In genomic region chr6:33289784-33290315, GRCh38 we compare ENCODE assay signal across 8 cellular contexts. TPM values are rescaled to one million over a fixed set of nuclear protein-coding genes. Genes with fewer than 3 reads are reported as not detected.
A peak's percentile ranks its signal among the peaks of the same experiment; 100 is the strongest.
DNase-seq lines count a peak whose midpoint lies in the region; ATAC-seq and TF ChIP-seq lines count a peak whose summit lies in the region.

No MANE protein-coding gene starts in this region.

- DNase-seq in CD8-positive, alpha-beta T cell, result no peak
- DNase-seq in activated naive CD8-positive, alpha-beta T cell treated with anti-CD3 and anti-CD28 coated beads, Interleukin-2, amount 10 ng/mL, durations not matched to agents 7 days and 5 days, result no peak
- DNase-seq in left colon, result no peak
- DNase-seq in transverse colon, result no peak
- no peak for DNase-seq in GDM1 (lab: John Stamatoyannopoulos, UW)
- DNase-seq in KBM-7, result no peak

- peak overlapping the region; percentile 59 for H3K27ac ChIP-seq in CD8-positive, alpha-beta T cell (ENCODE audit: low read depth, low read length)
- H3K27ac ChIP-seq in transverse colon, result peak overlapping the region; percentile 80 to 89 (median 86)

- no peaks in the 10 kb centered on the region for H3K9me3 ChIP-seq in CD8-positive, alpha-beta T cell (ENCODE audit: low read length)
- no peaks in the 10 kb centered on the region for H3K9me3 ChIP-seq in transverse colon

- H3K4me3 ChIP-seq in CD8-positive, alpha-beta T cell (ENCODE audit: low read depth, low read length), result peak overlapping the region; percentile 98
- H3K4me3 ChIP-seq in transverse colon, result peak overlapping the region; percentile 69 to 93 (median 79)

- no peaks in the 10 kb centered on the region for H3K9me3 Mint-ChIP-seq in CD8-positive, alpha-beta T cell
- H3K9me3 Mint-ChIP-seq in activated naive CD8-positive, alpha-beta T cell treated with anti-CD3 and anti-CD28 coated beads, Interleukin-2, amount 10 ng/mL, durations not matched to agents 7 days and 5 days, result no peaks in the 10 kb centered on the region

- 0 to 4% methylated on average over 4 to 13 of the region's 14 CpGs for WGBS in transverse colon (ENCODE audit: low coverage in 1 of 2), 2 donors

- no peak for TF ChIP-seq CTCF in CD8-positive, alpha-beta T cell (IDR thresholded peaks at IDR 0.05)
- TF ChIP-seq CTCF in transverse colon (IDR thresholded peaks at IDR 0.05), result no peak

- in situ Hi-C loops in transverse colon (cut with MboI; ENCODE audit: low pct_ligation_motif_present in 1 of 4, low pct_unique_long_range_greater_than_20kb in 1 of 4, low sequenced_read_pairs in 3 of 4), result no loop called here
- in situ Hi-C loops in KBM-7 (cut with MboI; ENCODE audit: low pct_unique_long_range_greater_than_20kb, low sequenced_read_pairs), result no loop called here

- POLR2A ChIA-PET in CD8-positive, alpha-beta T cell (lab: Charles Lee), result interaction anchor here (0.6 to 4.1 kb wide), 18 partner anchors 8 to 164 kb away, joined by 3 to 48 read pairs (median 5); partner anchors contain the start of genes B3GALT4, CUTA, RGL2 and RING1
- POLR2A ChIA-PET in activated naive CD8-positive, alpha-beta T cell treated with anti-CD3 and anti-CD28 coated beads, Interleukin-2, amount 10 ng/mL, durations not matched to agents 7 days and 5 days (lab: Charles Lee), result interaction anchor here (0.6 to 7.3 kb wide), 15 partner anchors 8 to 435 kb away, joined by 3 to 107 read pairs (median 6); partner anchors contain the start of genes B3GALT4, RGL2, RPS18 and TAPBP

- H3K36me3 ChIP-seq in CD8-positive, alpha-beta T cell (ENCODE audit: insufficient read depth, low read length), result peaks cover 26% of the 10 kb centered on the region
- peaks cover 0 to 8% (median 0%) of the 10 kb centered on the region in 4 donors for H3K36me3 ChIP-seq in transverse colon

- peaks cover 41% of the 10 kb centered on the region for H3K4me1 Mint-ChIP-seq in CD8-positive, alpha-beta T cell (ENCODE audit: low read depth)
- peaks cover 31% of the 10 kb centered on the region for H3K4me1 Mint-ChIP-seq in activated naive CD8-positive, alpha-beta T cell treated with anti-CD3 and anti-CD28 coated beads, Interleukin-2, amount 10 ng/mL, durations not matched to agents 7 days and 5 days

- H3K4me1 ChIP-seq in CD8-positive, alpha-beta T cell (ENCODE audit: insufficient read depth, low read length), result peaks cover 25% of the 10 kb centered on the region
- peaks cover 6 to 21% (median 20%) of the 10 kb centered on the region in 4 donors for H3K4me1 ChIP-seq in transverse colon

- intact Hi-C loops in CD8-positive, alpha-beta T cell (cut with DNase I, micrococcal nuclease), result loop anchor here (1.0 kb wide), 10 partner anchors 9 to 281 kb away; partner anchors contain the start of genes B3GALT4 (in 2 of the 2), VPS52 (in 2 of the 2), RXRB (in 1 of the 2) and SLC39A7 (in 1 of the 2)
- intact Hi-C loops in left colon (cut with DNase I, micrococcal nuclease), result no loop called here
- intact Hi-C loops in transverse colon (cut with DNase I; ENCODE audit: low total_unique reads), result no loop called here

- TF ChIP-seq POLR2A in transverse colon (IDR thresholded peaks at IDR 0.05), result no peak

- no peaks in the 10 kb centered on the region for H3K27me3 Mint-ChIP-seq in CD8-positive, alpha-beta T cell (ENCODE audit: low read depth)
- no peaks in the 10 kb centered on the region for H3K27me3 Mint-ChIP-seq in activated naive CD8-positive, alpha-beta T cell treated with anti-CD3 and anti-CD28 coated beads, Interleukin-2, amount 10 ng/mL, durations not matched to agents 7 days and 5 days

- peak overlapping the region; percentile 88 for H3K27ac Mint-ChIP-seq in CD8-positive, alpha-beta T cell
- H3K27ac Mint-ChIP-seq in activated naive CD8-positive, alpha-beta T cell treated with anti-CD3 and anti-CD28 coated beads, Interleukin-2, amount 10 ng/mL, durations not matched to agents 7 days and 5 days, result peak overlapping the region; percentile 90

- H3K27me3 ChIP-seq in CD8-positive, alpha-beta T cell (ENCODE audit: insufficient read depth, low read length), result no peaks in the 10 kb centered on the region
- no peaks in the 10 kb centered on the region for H3K27me3 ChIP-seq in transverse colon

- H3K4me3 Mint-ChIP-seq in CD8-positive, alpha-beta T cell, result peak overlapping the region; percentile 99
- peak overlapping the region; percentile 96 for H3K4me3 Mint-ChIP-seq in activated naive CD8-positive, alpha-beta T cell treated with anti-CD3 and anti-CD28 coated beads, Interleukin-2, amount 10 ng/mL, durations not matched to agents 7 days and 5 days

- no peak for ATAC-seq in CD8-positive, alpha-beta T cell
- peak; percentile 20 for ATAC-seq in HG02840 (IDR thresholded peaks at IDR 0.05; ENCODE audit: low FRiP score, unreplicated experiment)
- peak; percentile 3 for ATAC-seq in activated naive CD8-positive, alpha-beta T cell treated with anti-CD3 and anti-CD28 coated beads, Interleukin-2, amount 10 ng/mL, durations not matched to agents 7 days and 5 days (ENCODE audit: low read depth)
- peak; percentile 9 for ATAC-seq in left colon
- ATAC-seq in GM18870 (IDR thresholded peaks at IDR 0.05; ENCODE audit: unreplicated experiment), result no peak

- CTCF ChIA-PET in CD8-positive, alpha-beta T cell (lab: Charles Lee), result interaction anchor here (1.4 to 4.6 kb wide), 4 partner anchors 10 to 23 kb away, joined by 5 to 34 read pairs (median 6); partner anchors contain the start of gene B3GALT4

- TF ChIP-seq EP300 in transverse colon (IDR thresholded peaks at IDR 0.05; ENCODE audit: low read depth), result no peak

- peaks cover 68% of the 10 kb centered on the region for H3K36me3 Mint-ChIP-seq in CD8-positive, alpha-beta T cell
- peaks cover 22% of the 10 kb centered on the region for H3K36me3 Mint-ChIP-seq in activated naive CD8-positive, alpha-beta T cell treated with anti-CD3 and anti-CD28 coated beads, Interleukin-2, amount 10 ng/mL, durations not matched to agents 7 days and 5 days

RNA-seq across cellular contexts. Expression of gene PFDN6, which starts 0.4 kb away (rescaled TPM):
- total RNA-seq in CD8-positive, alpha-beta T cell, result 10 to 100 TPM in 1 of 2 experiments, 1 to 10 TPM in 1; 9.4 to 11.2 TPM
- 10 to 100 TPM; 53.3 to 54.7 TPM for total RNA-seq in activated naive CD8-positive, alpha-beta T cell treated with anti-CD3 and anti-CD28 coated beads, Interleukin-2, amount 10 ng/mL, durations not matched to agents 7 days and 5 days
- total RNA-seq in left colon, result 10 to 100 TPM; 36.8 to 45.7 TPM
- 10 to 100 TPM in 3 of 4 donors, not detected in 1; 23.6 to 39.8 (median 28.1) TPM for total RNA-seq in transverse colon

RNA-seq across cellular contexts. Expression of gene WDR46, which starts 0.8 kb away (rescaled TPM):
- total RNA-seq in CD8-positive, alpha-beta T cell, result 10 to 100 TPM; 19.9 to 22.1 TPM
- 10 to 100 TPM; 50.0 to 58.0 TPM for total RNA-seq in activated naive CD8-positive, alpha-beta T cell treated with anti-CD3 and anti-CD28 coated beads, Interleukin-2, amount 10 ng/mL, durations not matched to agents 7 days and 5 days
- total RNA-seq in left colon, result 10 to 100 TPM; 27.7 to 29.3 TPM
- total RNA-seq in transverse colon, result 10 to 100 TPM; 25.0 to 87.2 (median 55.8) TPM

RNA-seq across cellular contexts. Expression of gene RGL2, which starts 8.9 kb away (rescaled TPM):
- 10 to 100 TPM; 28.8 to 29.7 TPM for total RNA-seq in CD8-positive, alpha-beta T cell
- 10 to 100 TPM; 65.4 to 65.5 TPM for total RNA-seq in activated naive CD8-positive, alpha-beta T cell treated with anti-CD3 and anti-CD28 coated beads, Interleukin-2, amount 10 ng/mL, durations not matched to agents 7 days and 5 days
- total RNA-seq in left colon, result 10 to 100 TPM; 21.5 to 35.0 TPM
- total RNA-seq in transverse colon, result 10 to 100 TPM; 21.3 to 70.3 (median 25.8) TPM

RNA-seq across cellular contexts. Expression of gene B3GALT4, which starts 12.9 kb away (rescaled TPM):
- total RNA-seq in CD8-positive, alpha-beta T cell, result 1 to 10 TPM; 7.9 to 8.8 TPM
- 10 to 100 TPM; 32.0 to 35.4 TPM for total RNA-seq in activated naive CD8-positive, alpha-beta T cell treated with anti-CD3 and anti-CD28 coated beads, Interleukin-2, amount 10 ng/mL, durations not matched to agents 7 days and 5 days
- total RNA-seq in left colon (10 to 100 TPM; 34.8 to 40.3 TPM), transverse colon (10 to 100 TPM; 39.4 to 49.0 (median 41.8) TPM)

RNA-seq across cellular contexts. Expression of gene RPS18, which starts 18.0 kb away (rescaled TPM):
- 1,000 to 10,000 TPM; 4,154 to 4,290 TPM for total RNA-seq in CD8-positive, alpha-beta T cell
- total RNA-seq in activated naive CD8-positive, alpha-beta T cell treated with anti-CD3 and anti-CD28 coated beads, Interleukin-2, amount 10 ng/mL, durations not matched to agents 7 days and 5 days, result 1,000 to 10,000 TPM; 3,300 to 3,409 TPM
- total RNA-seq in left colon (1,000 to 10,000 TPM; 1,882 to 2,045 TPM), transverse colon (1,000 to 10,000 TPM in 2 of 4 donors, 100 to 1,000 TPM in 2; 773 to 2,238 (median 1,359) TPM)

Comparison
In these comparisons a context has a peak if more than half of its experiments do, and no peak if none do; other contexts are left out.
1. ATAC-seq: peak in HG02840 (single experiment), activated naive CD8-positive, alpha-beta T cell treated with anti-CD3 and anti-CD28 coated beads, Interleukin-2, amount 10 ng/mL, durations not matched to agents 7 days and 5 days (single experiment) and left colon (single experiment); none in CD8-positive, alpha-beta T cell (single experiment) and GM18870 (single experiment).
2. intact Hi-C loops: an anchor here in CD8-positive, alpha-beta T cell (1.0 kb wide); none called in left colon and transverse colon.